33 cellular contexts compared by ENCODE assay signal in genomic region chr22:29989446-29989845, GRCh38.
"Had no signal": no experiment of that assay in that cellular context is flagged by ENCODE, and none has a peak within 500 bp of the region (broad histone marks: within the 10 kb centered on the region; RNA-seq: fewer than 3 reads in every experiment).

No MANE protein-coding gene starts in this region.

- H3K4me3 ChIP-seq: MG63 had no signal

- H3K9me3 ChIP-seq: MG63 had no signal

- DNase-seq: Karpas-422, Kasumi-1, MG63, MM.1S, NCI-H1048, NCI-H1092, NCI-H1092 treated with DMSO at 0.1 percent for 48 hours, NCI-H1105, NCI-H1105 treated with DMSO at 0.1 percent for 48 hours, NCI-H1417, NCI-H1417 treated with DMSO at 0.1 percent for 48 hours, NCI-H1436, NCI-H1436 treated with DMSO at 0.1 percent for 48 hours, NCI-H146, NCI-H1694, NCI-H1694 treated with DMSO at 0.1 percent for 48 hours, NCI-H187, NCI-H187 treated with DMSO at 0.1 percent for 48 hours, NCI-H1930, NCI-H2029, NCI-H2029 treated with DMSO at 0.1 percent for 48 hours, NCI-H2081, NCI-H2081 treated with DMSO at 0.1 percent for 48 hours, NCI-H2107, NCI-H2171, NCI-H2171 treated with DMSO at 0.1 percent for 48 hours, NCI-H2227 treated with DMSO at 0.1 percent for 48 hours, NCI-H226, NCI-H345, NCI-H446, NCI-H446 treated with DMSO at 0.1 percent for 48 hours, NCI-H510A, NCI-H510A treated with DMSO at 0.1 percent for 48 hours had no signal
